ENCODE assay signal across 35 cellular contexts in the genomic region with DNA sequence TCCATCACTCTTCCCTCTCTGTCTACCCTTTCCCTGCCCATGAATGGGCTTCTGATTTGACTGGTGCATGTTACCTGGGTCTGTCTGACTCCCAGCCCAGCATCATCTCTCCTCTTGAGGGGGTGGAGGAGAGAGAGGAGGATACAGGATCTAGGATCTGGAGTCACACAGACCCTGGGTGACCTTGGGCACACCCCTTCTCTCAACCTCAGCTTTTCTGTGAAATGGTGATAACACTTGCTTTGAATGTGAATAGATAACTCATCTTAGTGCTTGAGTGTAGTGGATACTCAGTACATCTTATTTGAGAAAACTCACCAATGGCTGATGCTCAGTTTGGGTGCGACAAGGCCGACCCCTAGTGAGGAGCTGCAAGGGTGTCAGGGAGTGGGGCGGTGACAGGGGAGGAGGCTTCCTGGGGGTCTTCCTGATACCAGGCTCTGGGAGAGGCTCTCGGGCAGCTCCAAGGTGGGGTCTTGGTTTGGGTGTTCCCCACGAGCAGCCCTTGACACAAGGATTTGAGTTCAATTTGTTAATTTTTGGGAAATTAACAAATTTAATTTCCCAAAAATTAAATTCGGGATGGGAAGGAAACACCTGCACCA. TPM values are rescaled to one million over a fixed set of nuclear protein-coding genes. Genes with fewer than 3 reads are reported as not detected.
DNase-seq lines count a peak whose midpoint lies in the region; ATAC-seq, FAIRE-seq and TF ChIP-seq lines count a peak whose summit lies in the region.
"Had no signal": no experiment of that assay in that cellular context is flagged by ENCODE, and none has a peak within 500 bp of the region (broad histone marks: within the 10 kb centered on the region; RNA-seq: fewer than 3 reads in every experiment).

No MANE protein-coding gene starts in this region.

- H3K4me3 ChIP-seq in H7 (ENCODE audit: insufficient read depth, low read depth, low read length) (no peak overlapping the region), bronchial epithelial cell (ENCODE audit: low read depth, low read length) (no peak overlapping the region)
- H3K4me3 ChIP-seq: ascending aorta, left lung, pancreas, SJSA1, skin epidermis, upper lobe of left lung had no signal

- no peak for ATAC-seq in HG03565 (IDR thresholded peaks at IDR 0.05; ENCODE audit: unreplicated experiment)
- ATAC-seq: naive thymus-derived CD8-positive, alpha-beta T cell; T-cell had no signal

- H3K27me3 ChIP-seq in H7 (ENCODE audit: control insufficient read depth, insufficient read depth, low read length) (no peaks in the 10 kb centered on the region), bronchial epithelial cell (ENCODE audit: control insufficient read depth, insufficient read depth, low read length) (no peaks in the 10 kb centered on the region)
- H3K27me3 ChIP-seq: ascending aorta, BE2C, left lung, pancreas, SJSA1, upper lobe of left lung had no signal

- H3K36me3 Mint-ChIP-seq in neural crest cell (ENCODE audit: low read depth), result peaks cover 7% of the 10 kb centered on the region

- peak overlapping the region; percentile 78 for H3K27ac Mint-ChIP-seq in neural crest cell (ENCODE audit: unreplicated experiment)
- H3K27ac Mint-ChIP-seq: activated naive CD4-positive, alpha-beta T cell treated with anti-CD3 and anti-CD28 coated beads, Interleukin-2, amount 50 U/mL, for 72 hours; T-cell had no signal

- no peak overlapping the region for H3K4me3 Mint-ChIP-seq in neural crest cell
- H3K4me3 Mint-ChIP-seq: IgD-negative memory B cell; naive thymus-derived CD8-positive, alpha-beta T cell; T-cell had no signal

- TF ChIP-seq CTCF in bronchial epithelial cell (IDR thresholded peaks at IDR 0.05; ENCODE audit: insufficient read depth, low read length, severe bottlenecking) (no peak), neural crest cell (conservative IDR thresholded peaks at IDR 0.05) (no peak)

- FAIRE-seq in bronchial epithelial cell (lab: Jason Lieb, UNC), result peak; percentile 13
- FAIRE-seq: GM19239, pancreas, RCC 7860, TTC549 had no signal

- no peaks in the 10 kb centered on the region for H3K27me3 Mint-ChIP-seq in neural crest cell (ENCODE audit: low read depth)
- H3K27me3 Mint-ChIP-seq: IgD-negative memory B cell; naive thymus-derived CD8-positive, alpha-beta T cell; T-cell had no signal

- H3K36me3 ChIP-seq in H7 (replicated peaks; ENCODE audit: control insufficient read depth, insufficient read depth, low read length) (peaks cover 34% of the 10 kb centered on the region), bronchial epithelial cell (ENCODE audit: control insufficient read depth, insufficient read depth, low read length) (peaks cover 11% of the 10 kb centered on the region)

- peak; percentile 38 for DNase-seq in activated effector memory CD4-positive, alpha-beta T cell treated with anti-CD3 and anti-CD28 coated beads, Interleukin-2, amount 50 U/mL, for 16 hours
- DNase-seq in activated effector memory CD4-positive, alpha-beta T cell treated with Interleukin-2 at 50 U/mL for 16 hours, result no peak
- peak; percentile 13 for DNase-seq in H7
- no peak for DNase-seq in bronchial epithelial cell (ENCODE audit: low read depth)
- no peak for DNase-seq in neural crest cell (ENCODE audit: low read depth, low spot score)
- DNase-seq in HCEC 1CT, result no peak
- DNase-seq in LoVo (ENCODE audit: low spot score), result no peak
- DNase-seq: ACHN; activated CD4-positive, alpha-beta T cell treated with anti-CD3 and anti-CD28 coated beads for 1 hour; BE2C; caudate nucleus; dermis blood vessel endothelial cell; DMS79 treated with DMSO at 0.1 percent for 48 hours; midbrain; naive thymus-derived CD8-positive, alpha-beta T cell; NCI-H1105 treated with DMSO at 0.1 percent for 48 hours; NCI-H2029 treated with DMSO at 0.1 percent for 48 hours; NCI-H226; retina; stimulated activated CD8-positive, alpha-beta memory T cell treated with anti-CD3 and anti-CD28 coated beads, Interleukin-4, amount 100 ng/mL, for 48 hours; T-cell; upper lobe of left lung had no signal

- H3K4me1 Mint-ChIP-seq in neural crest cell, result peaks cover 4% of the 10 kb centered on the region

- H3K9me3 Mint-ChIP-seq in neural crest cell, result no peaks in the 10 kb centered on the region
- H3K9me3 Mint-ChIP-seq: activated naive CD4-positive, alpha-beta T cell treated with anti-CD3 and anti-CD28 coated beads, Interleukin-2, amount 50 U/mL, for 72 hours; IgD-negative memory B cell; naive thymus-derived CD8-positive, alpha-beta T cell; T-cell had no signal

RNA-seq across cellular contexts. Expression of a gene that starts 9.0 kb away (rescaled TPM):
- total RNA-seq in H7 (2014; rRNA removed; shearing (Covaris generic)), result 96.8 and 107 TPM in 2 replicates
- 3.4 and 5.8 TPM in 2 replicates for total RNA-seq in bronchial epithelial cell
- total RNA-seq in neural crest cell, result 162 and 166 TPM in 2 replicates

RNA-seq across cellular contexts. Expression of a gene that starts 57.2 kb away (rescaled TPM):
- not detected in 2 replicates for total RNA-seq in H7 (2014; rRNA removed; shearing (Covaris generic))
- total RNA-seq in bronchial epithelial cell, result not detected in 2 replicates
- total RNA-seq in neural crest cell, result not detected in 2 replicates
- total RNA-seq: activated naive CD4-positive, alpha-beta T cell treated with anti-CD3 and anti-CD28 coated beads, Interleukin-2, amount 50 U/mL, for 72 hours; ascending aorta; dermis blood vessel endothelial cell; H4; left lung; M059J; naive thymus-derived CD8-positive, alpha-beta T cell; pancreas; SJSA1; T-cell; upper lobe of left lung had no signal

Comparison
In these comparisons a context has a peak if more than half of its experiments do, and no peak if none do; other contexts are left out.
1. DNase-seq: peak in activated effector memory CD4-positive, alpha-beta T cell treated with anti-CD3 and anti-CD28 coated beads, Interleukin-2, amount 50 U/mL, for 16 hours (single experiment) and H7 (single experiment); none in activated effector memory CD4-positive, alpha-beta T cell treated with Interleukin-2 at 50 U/mL for 16 hours (single experiment), bronchial epithelial cell (single experiment), neural crest cell (single experiment), HCEC 1CT (single experiment) and LoVo (single experiment).
2. RNA of a gene that starts 9.0 kb away (total RNA-seq): 162 to 166 TPM in neural crest cell and 96.8 to 107 TPM in H7; 3.4 to 5.8 TPM in bronchial epithelial cell; every median in the first group is over 10 times any median in the second.